12 cellular contexts compared by ENCODE assay signal in the genomic region with DNA sequence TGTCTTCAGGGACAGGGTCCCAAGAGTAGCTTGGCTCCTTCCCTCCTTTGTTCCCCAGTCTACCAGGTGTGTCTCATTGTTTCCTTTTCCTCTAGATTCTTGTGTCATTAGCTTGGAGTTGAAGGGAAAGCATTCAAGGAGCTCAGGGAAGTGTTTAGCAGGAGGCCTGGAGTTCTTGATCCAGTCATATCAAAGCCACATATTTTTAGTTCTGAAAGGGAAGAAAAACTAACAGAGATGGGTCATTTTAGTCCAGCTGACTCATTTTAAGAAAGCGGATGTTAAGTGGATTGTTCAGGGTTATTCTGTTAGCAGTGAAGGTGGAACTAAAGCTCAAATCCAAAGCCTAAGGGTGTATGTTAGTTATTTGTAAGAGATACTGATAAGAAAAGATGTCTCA. TPM values are rescaled to one million over a fixed set of nuclear protein-coding genes. Genes with fewer than 3 reads are reported as not detected.
DNase-seq lines count a peak whose midpoint lies in the region; ATAC-seq and TF ChIP-seq lines count a peak whose summit lies in the region.
"Had no signal": no experiment of that assay in that cellular context is flagged by ENCODE, and none has a peak within 500 bp of the region (broad histone marks: within the 10 kb centered on the region; RNA-seq: fewer than 3 reads in every experiment).

No MANE protein-coding gene starts in this region.

- H3K9ac ChIP-seq in muscle layer of colon (ENCODE audit: low read length), result peak overlapping the region; percentile 8

- H3K4me1 Mint-ChIP-seq in activated T-cell treated with anti-CD3 and anti-CD28 coated beads, Interleukin-2, amount 50 U/mL, for 24 hours (ENCODE audit: low read depth), result peaks cover 10% of the 10 kb centered on the region

- H3K27ac ChIP-seq in left ventricle myocardium inferior (replicated peaks) (peak overlapping the region; percentile 82), dorsolateral prefrontal cortex (peak overlapping the region in 47 of 59 donors; percentile 2 to 88 (median 66)), muscle layer of colon (ENCODE audit: low read depth, low read length) (peak overlapping the region; percentile 12), vagina (peak overlapping the region; percentile 47)
- H3K27ac ChIP-seq: HL-60, PC-9 had no signal

- no peak for ATAC-seq in Right ventricle myocardium inferior
- ATAC-seq in GM21515 (IDR thresholded peaks at IDR 0.05; ENCODE audit: unreplicated experiment), result no peak

- no peak for TF ChIP-seq POLR2A in vagina (IDR thresholded peaks at IDR 0.05)

- H3K9me3 ChIP-seq in left ventricle myocardium inferior (replicated peaks) (no peaks in the 10 kb centered on the region), muscle layer of colon (ENCODE audit: low read length) (no peaks in the 10 kb centered on the region), vagina (no peaks in the 10 kb centered on the region), HAP-1 (no peaks in the 10 kb centered on the region)

- TF ChIP-seq CTCF in left ventricle myocardium inferior (IDR thresholded peaks at IDR 0.05; ENCODE audit: borderline replicate concordance) (no peak), dorsolateral prefrontal cortex (IDR thresholded peaks at IDR 0.05 in 54 of 56, conservative IDR thresholded peaks at IDR 0.05 in 2 of 56; ENCODE audit: low read depth in 1 of 56, partially characterized antibody in 56 of 56) (no peak), vagina (IDR thresholded peaks at IDR 0.05) (no peak)

- H3K4me3 Mint-ChIP-seq in activated T-cell treated with anti-CD3 and anti-CD28 coated beads, Interleukin-2, amount 50 U/mL, for 24 hours, result no peak overlapping the region

- in situ Hi-C loops in HAP-1 (cut with MboI; ENCODE audit: low sequenced_read_pairs), result no loop called here

- peaks cover 7% of the 10 kb centered on the region for H3K36me3 Mint-ChIP-seq in activated T-cell treated with anti-CD3 and anti-CD28 coated beads, Interleukin-2, amount 50 U/mL, for 24 hours (ENCODE audit: low read depth)

- H3K4me3 ChIP-seq in left ventricle myocardium inferior (peak overlapping the region; percentile 61), dorsolateral prefrontal cortex (peak overlapping the region in 45 of 59 donors; percentile 3 to 57 (median 31)), muscle layer of colon (ENCODE audit: low read depth in 1 of 2, low read length in 2 of 2) (peak overlapping the region; percentile 17 to 44), vagina (peak overlapping the region; percentile 24 to 39), HAP-1 (no peak overlapping the region)
- H3K4me3 ChIP-seq: PC-9 had no signal

- H3K27me3 ChIP-seq in left ventricle myocardium inferior (ENCODE audit: low read depth) (no peaks in the 10 kb centered on the region), dorsolateral prefrontal cortex (no peaks in the 10 kb centered on the region), muscle layer of colon (ENCODE audit: control insufficient read depth in 1 of 2, insufficient read depth in 2 of 2, low read length in 2 of 2) (no peaks in the 10 kb centered on the region), vagina (no peaks in the 10 kb centered on the region), HAP-1 (ENCODE audit: low read depth) (no peaks in the 10 kb centered on the region)

- H3K36me3 ChIP-seq in left ventricle myocardium inferior, result peaks cover 1% of the 10 kb centered on the region
- H3K36me3 ChIP-seq in muscle layer of colon (ENCODE audit: insufficient read depth, low read length), result peaks cover 4% of the 10 kb centered on the region
- no peaks in the 10 kb centered on the region for H3K36me3 ChIP-seq in vagina
- H3K36me3 ChIP-seq in HAP-1 (replicated peaks), result no peaks in the 10 kb centered on the region

- intact Hi-C loops in left ventricle myocardium inferior (cut with micrococcal nuclease), result no loop called here
- intact Hi-C loops in Right ventricle myocardium inferior (cut with DNase I), result no loop called here
- intact Hi-C loops in dorsolateral prefrontal cortex (cut with DNase I), result no loop called here
- intact Hi-C loops in vagina (cut with DNase I), result no loop called here

- H3K27ac Mint-ChIP-seq in activated T-cell treated with anti-CD3 and anti-CD28 coated beads, Interleukin-2, amount 50 U/mL, for 24 hours, result no peak overlapping the region
- H3K27ac Mint-ChIP-seq: activated T-helper 2 cell treated with anti-CD3 and anti-CD28 coated beads, Interferon-gamma antibody, Interleukin-2, Interleukin-4, amounts not matched to agents 10 μg/mL and 5 μg/mL and 100 μg/mL, durations not matched to agents 14 hours and 24 hours and 36 hours had no signal

- peaks cover 42% of the 10 kb centered on the region for H3K4me1 ChIP-seq in left ventricle myocardium inferior
- peaks cover 27% of the 10 kb centered on the region for H3K4me1 ChIP-seq in muscle layer of colon (ENCODE audit: insufficient read depth, low read length)
- H3K4me1 ChIP-seq in vagina, result peaks cover 17% of the 10 kb centered on the region
- peaks cover 3% of the 10 kb centered on the region; the same call in 1 of the 2 replicates for H3K4me1 ChIP-seq in HAP-1

- DNase-seq in left ventricle myocardium inferior (no peak), Right ventricle myocardium inferior (ENCODE audit: missing footprints) (no peak), dorsolateral prefrontal cortex (no peak), vagina (ENCODE audit: extremely low spot score in 2 of 2) (no peak), HAP-1 (ENCODE audit: low spot score in 2 of 2) (no peak)
- no peak for DNase-seq in activated T-cell treated with anti-CD3 and anti-CD28 coated beads, Interleukin-2, amount 50 U/mL, for 24 hours
- DNase-seq: NCI-H146, PC-9 had no signal

- H3K9me3 Mint-ChIP-seq in activated T-cell treated with anti-CD3 and anti-CD28 coated beads, Interleukin-2, amount 50 U/mL, for 24 hours, result no peaks in the 10 kb centered on the region
- H3K9me3 Mint-ChIP-seq: activated T-helper 2 cell treated with anti-CD3 and anti-CD28 coated beads, Interferon-gamma antibody, Interleukin-2, Interleukin-4, amounts not matched to agents 10 μg/mL and 5 μg/mL and 100 μg/mL, durations not matched to agents 14 hours and 24 hours and 36 hours had no signal

- H3K27me3 Mint-ChIP-seq in activated T-cell treated with anti-CD3 and anti-CD28 coated beads, Interleukin-2, amount 50 U/mL, for 24 hours, result no peaks in the 10 kb centered on the region

RNA-seq across cellular contexts. Expression of a gene that starts 0.7 kb away (rescaled TPM):
- total RNA-seq in left ventricle myocardium inferior, result 9.0 TPM
- 15.8 TPM for total RNA-seq in Right ventricle myocardium inferior
- 10 to 100 TPM in 54 of 120 experiments, 1 to 10 TPM in 66; 3.0 to 21.9 (median 9.4) TPM for total RNA-seq in dorsolateral prefrontal cortex
- total RNA-seq in vagina, result 19.4 TPM

RNA-seq across cellular contexts. Expression of a gene that starts 4.5 kb away (rescaled TPM):
- 49.3 TPM for total RNA-seq in left ventricle myocardium inferior
- 58.7 TPM for total RNA-seq in Right ventricle myocardium inferior
- 10 to 100 TPM; 34.9 to 79.4 (median 56.2) TPM for total RNA-seq in dorsolateral prefrontal cortex
- 52.8 TPM for total RNA-seq in vagina

RNA-seq across cellular contexts. Expression of a gene that starts 9.0 kb away (rescaled TPM):
- total RNA-seq in left ventricle myocardium inferior (8.7 TPM), Right ventricle myocardium inferior (12.8 TPM), dorsolateral prefrontal cortex (10 to 100 TPM in 91 of 120 experiments, 1 to 10 TPM in 29; 5.3 to 26.5 (median 12.5) TPM), vagina (6.6 TPM)

RNA-seq across cellular contexts. Expression of a gene that starts 15.7 kb away (rescaled TPM):
- total RNA-seq in left ventricle myocardium inferior (3.1 TPM), Right ventricle myocardium inferior (14.4 TPM), dorsolateral prefrontal cortex (10 to 100 TPM in 45 of 120 experiments, 1 to 10 TPM in 75; 1.0 to 48.3 (median 7.6) TPM), vagina (not detected)
- total RNA-seq: activated T-helper 2 cell treated with anti-CD3 and anti-CD28 coated beads, Interferon-gamma antibody, Interleukin-2, Interleukin-4, amounts not matched to agents 10 μg/mL and 5 μg/mL and 100 μg/mL, durations not matched to agents 14 hours and 24 hours and 36 hours had no signal

RNA-seq across cellular contexts. Expression of a gene that starts 20.4 kb away (rescaled TPM):
- total RNA-seq in left ventricle myocardium inferior (72.5 TPM), Right ventricle myocardium inferior (70.8 TPM), dorsolateral prefrontal cortex (100 to 1,000 TPM in 10 of 120 experiments, 10 to 100 TPM in 110; 51.8 to 113 (median 87.9) TPM), vagina (34.6 TPM)

Comparison
In these comparisons a context has a peak if more than half of its experiments do, and no peak if none do; other contexts are left out.
1. H3K27ac ChIP-seq: peak in every context shown above with its lines; median percentile 82 in left ventricle myocardium inferior; 66 in dorsolateral prefrontal cortex; 47 in vagina; 12 in muscle layer of colon.